Comparison of ENCODE assay signal across 18 cellular contexts in genomic region chr19:51128227-51128626, GRCh38. TPM values are rescaled to one million over a fixed set of nuclear protein-coding genes. Genes with fewer than 3 reads are reported as not detected.
DNase-seq lines count a peak whose midpoint lies in the region; ATAC-seq lines count a peak whose summit lies in the region.
"Had no signal": no experiment of that assay in that cellular context is flagged by ENCODE, and none has a peak within 500 bp of the region (broad histone marks: within the 10 kb centered on the region; RNA-seq: fewer than 3 reads in every experiment).

No MANE protein-coding gene starts in this region.

- peaks cover 93% of the 10 kb centered on the region for H3K4me1 ChIP-seq in CD8-positive, alpha-beta memory T cell (ENCODE audit: insufficient read depth, low read length)
- H3K4me1 ChIP-seq in duodenal mucosa (ENCODE audit: control insufficient read depth in 1 of 2, insufficient read depth in 2 of 2, low read length in 2 of 2), result peaks cover 0 to 6% of the 10 kb centered on the region in 2 donors
- H3K4me1 ChIP-seq: breast epithelium had no signal

- peaks cover 74% of the 10 kb centered on the region for H3K4me1 Mint-ChIP-seq in activated CD4-positive, alpha-beta T cell treated with anti-CD3 and anti-CD28 coated beads for 36 hours
- peaks cover 78 to 88% (median 81%) of the 10 kb centered on the region in 3 donors for H3K4me1 Mint-ChIP-seq in CD8-positive, alpha-beta memory T cell

- H3K9ac ChIP-seq in duodenal mucosa (ENCODE audit: low read depth in 1 of 2, low read length in 2 of 2), result no peak overlapping the region

- no peaks in the 10 kb centered on the region for H3K27me3 Mint-ChIP-seq in activated CD4-positive, alpha-beta T cell treated with anti-CD3 and anti-CD28 coated beads for 36 hours
- H3K27me3 Mint-ChIP-seq in CD8-positive, alpha-beta memory T cell, result peaks cover 0 to 3% of the 10 kb centered on the region in 2 donors
- H3K27me3 Mint-ChIP-seq: activated CD4-positive, alpha-beta memory T cell treated with anti-CD3 and anti-CD28 coated beads for 36 hours; activated naive CD4-positive, alpha-beta T cell treated with anti-CD3 and anti-CD28 coated beads, Interleukin-2, amount 10 ng/mL, durations not matched to agents 7 days and 5 days had no signal

- H3K27me3 ChIP-seq in CD8-positive, alpha-beta memory T cell (ENCODE audit: insufficient read depth, low read length, poor library complexity, severe bottlenecking), result no peaks in the 10 kb centered on the region
- no peaks in the 10 kb centered on the region for H3K27me3 ChIP-seq in duodenal mucosa (ENCODE audit: control insufficient read depth in 1 of 2, insufficient read depth in 2 of 2, low read length in 2 of 2)

- ATAC-seq in activated CD4-positive, alpha-beta T cell treated with anti-CD3 and anti-CD28 coated beads for 36 hours, result no peak
- ATAC-seq in sciatic nerve (no peak), HG03039 (IDR thresholded peaks at IDR 0.05; ENCODE audit: unreplicated experiment) (no peak), GM21723 (IDR thresholded peaks at IDR 0.05; ENCODE audit: unreplicated experiment) (no peak), HG03460 (IDR thresholded peaks at IDR 0.05; ENCODE audit: unreplicated experiment) (no peak)

- H3K9me3 ChIP-seq in CD8-positive, alpha-beta memory T cell (ENCODE audit: low read length), result no peaks in the 10 kb centered on the region
- H3K9me3 ChIP-seq in duodenal mucosa (ENCODE audit: control insufficient read depth in 1 of 2, low read length in 2 of 2), result no peaks in the 10 kb centered on the region
- H3K9me3 ChIP-seq: breast epithelium had no signal

- no peaks in the 10 kb centered on the region for H3K36me3 Mint-ChIP-seq in activated CD4-positive, alpha-beta T cell treated with anti-CD3 and anti-CD28 coated beads for 36 hours (ENCODE audit: low read depth)
- peaks cover 0 to 12% (median 0%) of the 10 kb centered on the region in 3 donors for H3K36me3 Mint-ChIP-seq in CD8-positive, alpha-beta memory T cell
- H3K36me3 Mint-ChIP-seq: activated CD4-positive, alpha-beta memory T cell treated with anti-CD3 and anti-CD28 coated beads for 36 hours; activated naive CD4-positive, alpha-beta T cell treated with anti-CD3 and anti-CD28 coated beads, Interleukin-2, amount 10 ng/mL, durations not matched to agents 7 days and 5 days had no signal

- H3K27ac Mint-ChIP-seq in activated CD4-positive, alpha-beta T cell treated with anti-CD3 and anti-CD28 coated beads for 36 hours, result peak overlapping the region; percentile 33
- H3K27ac Mint-ChIP-seq in CD8-positive, alpha-beta memory T cell, result peak overlapping the region; percentile 51 to 97 (median 82)
- H3K27ac Mint-ChIP-seq: activated CD4-positive, alpha-beta memory T cell treated with anti-CD3 and anti-CD28 coated beads for 36 hours had no signal

- peak overlapping the region; percentile 2 for H3K27ac ChIP-seq in CD8-positive, alpha-beta memory T cell (ENCODE audit: low read depth, low read length)
- peak overlapping the region; percentile 20 for H3K27ac ChIP-seq in duodenal mucosa (ENCODE audit: low read depth, low read length)

- H3K4me3 Mint-ChIP-seq in activated CD4-positive, alpha-beta T cell treated with anti-CD3 and anti-CD28 coated beads for 36 hours, result no peak overlapping the region
- peak overlapping the region in 6 of 7 donors; percentile 24 to 85 (median 52) for H3K4me3 Mint-ChIP-seq in CD8-positive, alpha-beta memory T cell
- H3K4me3 Mint-ChIP-seq: activated CD4-positive, alpha-beta memory T cell treated with anti-CD3 and anti-CD28 coated beads for 36 hours; activated naive CD4-positive, alpha-beta T cell treated with anti-CD3 and anti-CD28 coated beads, Interleukin-2, amount 10 ng/mL, durations not matched to agents 7 days and 5 days had no signal

- no peaks in the 10 kb centered on the region for H3K9me3 Mint-ChIP-seq in activated CD4-positive, alpha-beta T cell treated with anti-CD3 and anti-CD28 coated beads for 36 hours (ENCODE audit: low read depth)
- H3K9me3 Mint-ChIP-seq in CD8-positive, alpha-beta memory T cell, result no peaks in the 10 kb centered on the region
- H3K9me3 Mint-ChIP-seq: activated CD4-positive, alpha-beta memory T cell treated with anti-CD3 and anti-CD28 coated beads for 36 hours; activated naive CD4-positive, alpha-beta T cell treated with anti-CD3 and anti-CD28 coated beads, Interleukin-2, amount 10 ng/mL, durations not matched to agents 7 days and 5 days had no signal

- POLR2A ChIA-PET in activated CD4-positive, alpha-beta T cell treated with anti-CD3 and anti-CD28 coated beads for 36 hours (lab: Charles Lee), result no interaction called here
- POLR2A ChIA-PET in CD8-positive, alpha-beta memory T cell (lab: Charles Lee), result no interaction called here

- CTCF ChIA-PET in activated CD4-positive, alpha-beta T cell treated with anti-CD3 and anti-CD28 coated beads for 36 hours (lab: Charles Lee), result interaction anchor here (0.8 to 1.0 kb wide), 2 partner anchors 14 to 33 kb away, joined by 3 read pairs; no protein-coding TSS in a partner anchor
- CTCF ChIA-PET in CD8-positive, alpha-beta memory T cell (lab: Charles Lee), result no interaction called here

- intact Hi-C loops in activated CD4-positive, alpha-beta T cell treated with anti-CD3 and anti-CD28 coated beads for 36 hours (cut with DNase I, micrococcal nuclease), result loop anchor here in 1 of 2 experiments (2.0 kb wide), 1 partner anchor 13 kb away; no protein-coding TSS in a partner anchor
- intact Hi-C loops in sciatic nerve (cut with DNase I), result no loop called here

- H3K36me3 ChIP-seq in CD8-positive, alpha-beta memory T cell (ENCODE audit: insufficient read depth, low read length), result no peaks in the 10 kb centered on the region
- H3K36me3 ChIP-seq in duodenal mucosa (ENCODE audit: control insufficient read depth in 1 of 2, insufficient read depth in 2 of 2, low read length in 2 of 2), result no peaks in the 10 kb centered on the region
- H3K36me3 ChIP-seq: breast epithelium had no signal

- no peak for DNase-seq in activated CD4-positive, alpha-beta T cell treated with anti-CD3 and anti-CD28 coated beads for 36 hours
- no peak for DNase-seq in activated CD4-positive, alpha-beta T cell treated with anti-CD3 and anti-CD28 coated beads, Interleukin-2, amount 50 U/mL, for 48 hours
- DNase-seq in CD8-positive, alpha-beta memory T cell, result no peak
- peak; percentile 41 for DNase-seq in sciatic nerve (ENCODE audit: low spot score)
- DNase-seq: 8988T; activated CD4-positive, alpha-beta memory T cell treated with anti-CD3 and anti-CD28 coated beads for 36 hours; activated naive CD4-positive, alpha-beta T cell treated with anti-CD3 and anti-CD28 coated beads, Interleukin-2, amount 10 ng/mL, durations not matched to agents 7 days and 5 days; effector CD8-positive, alpha-beta T cell; NCI-H226; stimulated activated CD4-positive, alpha-beta T cell treated with anti-CD3 and anti-CD28 coated beads, Interleukin-2, amount 100 ng/mL, for 24 hours had no signal

- H3K4me3 ChIP-seq in CD8-positive, alpha-beta memory T cell (ENCODE audit: low read length), result peak overlapping the region; percentile 20
- H3K4me3 ChIP-seq in duodenal mucosa (ENCODE audit: low read depth in 1 of 2, low read length in 2 of 2), result no peak overlapping the region

RNA-seq across cellular contexts. Expression of gene SIGLEC9, which starts 3.5 kb away (rescaled TPM):
- total RNA-seq in activated CD4-positive, alpha-beta T cell treated with anti-CD3 and anti-CD28 coated beads for 36 hours, result under 1 TPM; 0.37 to 0.49 TPM
- under 1 TPM; 0.46 to 0.93 TPM for total RNA-seq in CD8-positive, alpha-beta memory T cell
- 3.6 TPM for polyA plus RNA-seq in CD8-positive, alpha-beta memory T cell
- total RNA-seq in sciatic nerve, result 5.3 TPM
- total RNA-seq: myocyte, pulmonary artery endothelial cell, SK-MEL-5 had no signal

RNA-seq across cellular contexts. Expression of gene SIGLEC7, which starts 13.9 kb away (rescaled TPM):
- not detected for total RNA-seq in activated CD4-positive, alpha-beta T cell treated with anti-CD3 and anti-CD28 coated beads for 36 hours
- total RNA-seq in CD8-positive, alpha-beta memory T cell, result under 1 TPM; 0.42 to 0.46 TPM
- polyA plus RNA-seq in CD8-positive, alpha-beta memory T cell, result 2.5 TPM
- total RNA-seq in sciatic nerve, result 2.0 TPM
- total RNA-seq: activated CD4-positive, alpha-beta memory T cell treated with anti-CD3 and anti-CD28 coated beads for 36 hours; myocyte; pulmonary artery endothelial cell; SK-MEL-5 had no signal

RNA-seq across cellular contexts. Expression of gene CTU1, which starts 20.0 kb away (rescaled TPM):
- total RNA-seq in activated CD4-positive, alpha-beta T cell treated with anti-CD3 and anti-CD28 coated beads for 36 hours, result 1 to 10 TPM; 7.2 to 9.1 TPM
- 10 to 100 TPM; 11.0 to 13.4 TPM for total RNA-seq in CD8-positive, alpha-beta memory T cell
- polyA plus RNA-seq in CD8-positive, alpha-beta memory T cell, result 8.8 TPM
- 6.1 TPM for total RNA-seq in sciatic nerve

RNA-seq across cellular contexts. Expression of gene KLK14, which starts 45.5 kb away (rescaled TPM):
- 1 to 10 TPM in 1 of 2 experiments, under 1 TPM in 1; 0.69 to 1.1 TPM for total RNA-seq in activated CD4-positive, alpha-beta T cell treated with anti-CD3 and anti-CD28 coated beads for 36 hours
- total RNA-seq in CD8-positive, alpha-beta memory T cell, result under 1 TPM; 0.26 to 0.31 TPM
- polyA plus RNA-seq in CD8-positive, alpha-beta memory T cell, result not detected
- 2.8 TPM for total RNA-seq in sciatic nerve
- total RNA-seq: myocyte, pulmonary artery endothelial cell, SK-MEL-5 had no signal
